7 cellular contexts compared by ENCODE assay signal in the genomic region with DNA sequence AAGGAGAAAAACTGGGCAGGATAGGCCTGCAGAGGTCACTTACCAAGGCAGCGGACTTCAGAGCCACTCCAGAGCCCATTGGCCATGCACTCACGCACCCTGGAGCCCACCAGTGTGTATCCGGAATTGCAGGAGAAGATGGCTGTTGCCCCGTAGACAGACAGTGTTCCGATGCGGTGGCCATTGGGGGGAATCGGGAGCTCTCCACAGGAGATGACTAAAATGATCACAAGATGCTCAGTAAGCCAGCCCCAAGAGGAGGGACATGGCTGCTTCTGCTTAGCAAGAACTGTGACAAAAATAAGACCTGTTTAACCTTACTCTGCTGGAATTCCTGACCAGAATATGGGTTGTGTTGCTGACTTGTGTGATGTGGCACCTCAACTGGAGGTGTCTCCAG.
"Had no signal": no experiment of that assay in that cellular context is flagged by ENCODE, and none has a peak within 500 bp of the region (broad histone marks: within the 10 kb centered on the region; RNA-seq: fewer than 3 reads in every experiment).

No MANE protein-coding gene starts in this region.

- H3K4me3 Mint-ChIP-seq: IgD-negative memory B cell had no signal

- H3K36me3 Mint-ChIP-seq: IgD-negative memory B cell had no signal

- H3K4me1 Mint-ChIP-seq: IgD-negative memory B cell had no signal

- DNase-seq: IMR-90, KBM-7, KG1 had no signal

- H3K27ac ChIP-seq: HL-60 had no signal

- H3K4me3 ChIP-seq: K562 had no signal

- ATAC-seq: HepG2, K562 had no signal

- H3K27ac Mint-ChIP-seq: IgD-negative memory B cell had no signal
